In genomic region chr5:6080930-6081726, GRCh38 we compare ENCODE assay signal across 22 cellular contexts.
"Had no signal": no experiment of that assay in that cellular context is flagged by ENCODE, and none has a peak within 500 bp of the region (broad histone marks: within the 10 kb centered on the region; RNA-seq: fewer than 3 reads in every experiment).

No MANE protein-coding gene starts in this region.

- H3K9me3 ChIP-seq: ascending aorta, esophagus squamous epithelium, right atrium auricular region, spleen, suprapubic skin, tibial artery had no signal

- H3K4me3 ChIP-seq: ascending aorta, esophagus squamous epithelium, hepatocyte, right atrium auricular region, spleen, suprapubic skin, tibial artery had no signal

- H3K4me1 ChIP-seq: ascending aorta, right atrium auricular region, spleen, suprapubic skin, tibial artery had no signal

- DNase-seq: activated CD4-positive, alpha-beta T cell treated with anti-CD3 and anti-CD28 coated beads for 36 hours; activated CD4-positive, CD25-positive, alpha-beta regulatory T cell; activated CD8-positive, alpha-beta memory T cell treated with anti-CD3 and anti-CD28 coated beads, Interleukin-2, amount 10 ng/mL, durations not matched to agents 7 days and 5 days; activated CD8-positive, alpha-beta T cell treated with anti-CD3 and anti-CD28 coated beads, Interleukin-2, amount 10 ng/mL, durations not matched to agents 7 days and 5 days; activated naive CD4-positive, alpha-beta T cell; activated naive CD8-positive, alpha-beta T cell treated with anti-CD3 and anti-CD28 coated beads for 36 hours; activated T-cell treated with anti-CD3 and anti-CD28 coated beads, Interleukin-2, amount 50 U/mL, for 72 hours; endodermal cell; esophagus squamous epithelium; glutamatergic neuron; kidney; midbrain; naive thymus-derived CD4-positive, alpha-beta T cell; occipital lobe; spleen; stimulated activated naive CD4-positive, alpha-beta T cell; tibial artery had no signal

- H3K79me2 ChIP-seq: hepatocyte had no signal

- H3K36me3 ChIP-seq: ascending aorta, esophagus squamous epithelium, right atrium auricular region, spleen, suprapubic skin, tibial artery had no signal

- H3K4me2 ChIP-seq: hepatocyte had no signal

- H3K27me3 ChIP-seq: ascending aorta, hepatocyte, right atrium auricular region, spleen, suprapubic skin, tibial artery had no signal

- FAIRE-seq: frontal cortex, kidney had no signal

- ATAC-seq: activated CD4-positive, alpha-beta T cell treated with anti-CD3 and anti-CD28 coated beads for 36 hours; activated CD8-positive, alpha-beta memory T cell treated with anti-CD3 and anti-CD28 coated beads, Interleukin-2, amount 10 ng/mL, durations not matched to agents 7 days and 5 days; activated CD8-positive, alpha-beta T cell treated with anti-CD3 and anti-CD28 coated beads, Interleukin-2, amount 10 ng/mL, durations not matched to agents 7 days and 5 days; activated T-cell treated with anti-CD3 and anti-CD28 coated beads, Interleukin-2, amount 50 U/mL, for 72 hours; naive thymus-derived CD4-positive, alpha-beta T cell had no signal

- H3K27ac ChIP-seq: ascending aorta, esophagus squamous epithelium, hepatocyte, right atrium auricular region, spleen, suprapubic skin, tibial artery had no signal

- H2AFZ ChIP-seq: hepatocyte had no signal
